1 cellular context compared by ENCODE assay signal in the genomic region with DNA sequence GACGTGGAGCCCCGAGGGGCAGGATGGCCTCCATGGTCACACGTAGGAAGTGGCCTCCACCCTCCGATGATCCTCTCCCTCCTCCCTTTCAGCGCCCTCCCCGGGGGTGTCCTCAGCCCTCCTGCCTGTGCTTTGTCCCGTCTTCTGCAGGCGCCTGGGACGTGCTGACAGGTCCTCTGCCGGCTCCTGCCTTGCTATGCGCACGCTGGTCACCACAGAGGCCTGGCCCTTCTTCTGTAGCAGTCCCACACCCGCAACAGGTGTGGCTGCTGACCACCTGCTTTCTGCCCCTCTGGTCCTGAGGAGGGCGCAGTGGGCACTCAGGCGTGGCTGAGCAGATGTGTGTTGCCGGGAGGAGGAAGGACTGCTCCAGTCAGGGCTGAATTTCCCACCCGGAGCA.
TF ChIP-seq lines count a peak whose summit lies in the region.

No MANE protein-coding gene starts in this region.

TF ChIP-seq in H1, 55 proteins besides CTCF, POLR2A, EP300 and RAD21 (continued from another document):
- no peak for TF ChIP-seq SIN3A (conservative IDR thresholded peaks at IDR 0.05 in 1 of 2, IDR thresholded peaks at IDR 0.05 in 1 of 2; ENCODE audit: low read depth in 1 of 2, low read length in 2 of 2)
- no peak for TF ChIP-seq CTBP2 (IDR thresholded peaks at IDR 0.05; ENCODE audit: borderline replicate concordance, insufficient read depth, insufficient read length, low read length)
- TF ChIP-seq RFX5 (IDR thresholded peaks at IDR 0.05; ENCODE audit: borderline replicate concordance, low read depth, low read length): no peak
- no peak for TF ChIP-seq EGR1 (IDR thresholded peaks at IDR 0.05; ENCODE audit: borderline replicate concordance, low read depth, low read length)
- no peak for TF ChIP-seq YY1 (IDR thresholded peaks at IDR 0.05; ENCODE audit: low read depth, low read length)
- TF ChIP-seq TCF12 (IDR thresholded peaks at IDR 0.05; ENCODE audit: low read depth, low read length): no peak
- TF ChIP-seq BACH1 (IDR thresholded peaks at IDR 0.05; ENCODE audit: low read length): no peak
- TF ChIP-seq, protein P1, sequence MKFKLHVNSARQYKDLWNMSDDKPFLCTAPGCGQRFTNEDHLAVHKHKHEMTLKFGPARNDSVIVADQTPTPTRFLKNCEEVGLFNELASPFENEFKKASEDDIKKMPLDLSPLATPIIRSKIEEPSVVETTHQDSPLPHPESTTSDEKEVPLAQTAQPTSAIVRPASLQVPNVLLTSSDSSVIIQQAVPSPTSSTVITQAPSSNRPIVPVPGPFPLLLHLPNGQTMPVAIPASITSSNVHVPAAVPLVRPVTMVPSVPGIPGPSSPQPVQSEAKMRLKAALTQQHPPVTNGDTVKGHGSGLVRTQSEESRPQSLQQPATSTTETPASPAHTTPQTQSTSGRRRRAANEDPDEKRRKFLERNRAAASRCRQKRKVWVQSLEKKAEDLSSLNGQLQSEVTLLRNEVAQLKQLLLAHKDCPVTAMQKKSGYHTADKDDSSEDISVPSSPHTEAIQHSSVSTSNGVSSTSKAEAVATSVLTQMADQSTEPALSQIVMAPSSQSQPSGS (IDR thresholded peaks at IDR 0.05; ENCODE audit: low read length): no peak
- no peak for TF ChIP-seq JUND (IDR thresholded peaks at IDR 0.05; ENCODE audit: low read length)
- TF ChIP-seq PHF8 (conservative IDR thresholded peaks at IDR 0.05; ENCODE audit: low read depth, low read length): no peak
- no peak for TF ChIP-seq SRF (IDR thresholded peaks at IDR 0.05; ENCODE audit: low read depth, low read length)
- no peak for TF ChIP-seq TAF1 (IDR thresholded peaks at IDR 0.05; ENCODE audit: low read depth, low read length)
TF ChIP-seq in H1: peak in this region for 0.
